1 cellular context compared by ENCODE assay signal in the genomic region with DNA sequence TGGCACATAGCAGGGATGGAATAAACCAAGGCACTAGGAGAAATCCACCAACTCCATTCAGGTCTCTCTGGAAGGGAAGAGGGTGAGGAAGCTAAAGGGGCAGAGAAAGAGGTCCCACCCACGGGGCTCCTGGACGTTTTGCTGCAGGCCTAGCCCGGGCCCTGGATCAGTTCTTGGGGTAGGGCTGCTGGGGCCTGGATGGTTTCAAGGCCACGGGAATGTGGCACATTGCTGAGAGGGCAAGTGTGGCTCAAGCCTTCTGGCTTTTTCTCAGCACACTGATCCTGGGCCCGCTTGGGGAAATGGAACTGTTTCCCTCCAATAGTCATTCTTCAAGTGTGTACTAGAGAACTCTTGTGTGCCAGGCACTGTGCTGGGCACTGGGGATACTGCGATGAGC.
TF ChIP-seq lines count a peak whose summit lies in the region.

No MANE protein-coding gene starts in this region.

TF ChIP-seq in IMR-90, 13 proteins besides CTCF, POLR2A, EP300 and RAD21 (continued from another document):
- TF ChIP-seq FOS (IDR thresholded peaks at IDR 0.05; ENCODE audit: low read depth, low read length) (no peak), MXI1 (IDR thresholded peaks at IDR 0.05; ENCODE audit: borderline replicate concordance, low read depth, low read length) (no peak)
